In the genomic region with DNA sequence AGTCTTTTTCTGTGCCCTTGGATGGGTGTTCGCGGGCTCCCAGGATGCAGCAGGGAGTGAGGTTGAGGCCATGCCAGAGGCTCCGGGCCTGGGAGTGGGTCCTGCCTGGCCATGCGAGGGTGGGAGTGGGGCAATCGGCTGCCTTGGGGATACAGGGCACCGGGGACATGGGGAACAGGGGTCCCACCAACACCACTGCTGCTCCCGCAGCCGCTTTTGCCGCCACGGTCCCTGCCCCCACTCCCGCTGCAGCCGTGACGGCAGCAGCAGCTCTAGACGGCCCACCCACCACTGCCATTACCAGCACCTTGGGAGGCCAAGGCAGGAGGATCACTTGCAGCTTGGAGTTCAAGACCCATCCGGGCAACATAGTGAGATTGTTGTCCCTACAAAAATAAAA, we compare ENCODE assay signal across 13 cellular contexts.
"Had no signal": no experiment of that assay in that cellular context is flagged by ENCODE, and none has a peak within 500 bp of the region (broad histone marks: within the 10 kb centered on the region; RNA-seq: fewer than 3 reads in every experiment).

No MANE protein-coding gene starts in this region.

- H3K27ac ChIP-seq: neutrophil, spleen, tibial artery had no signal

- H3K9me3 ChIP-seq: heart left ventricle, mucosa of descending colon, neutrophil, psoas muscle, spleen, tibial artery had no signal

- H3K4me3 ChIP-seq: heart left ventricle, mucosa of descending colon, spleen, tibial artery had no signal

- H3K27me3 ChIP-seq: heart left ventricle, spleen, tibial artery had no signal

- H3K36me3 ChIP-seq: heart left ventricle, neutrophil, spleen, tibial artery had no signal

- DNase-seq: hippocampal formation; mucosa of descending colon; naive thymus-derived CD8-positive, alpha-beta T cell; retina; spleen; stimulated activated CD4-positive, alpha-beta T cell treated with anti-CD3 and anti-CD28 coated beads, Interleukin-1b, Interleukin-23, amount 100 ng/mL, for 48 hours; stimulated activated CD4-positive, alpha-beta T cell treated with anti-CD3 and anti-CD28 coated beads, Interleukin-4, amount 100 ng/mL, for 24 hours had no signal

- FAIRE-seq: colon, frontal cortex had no signal

- ATAC-seq: naive thymus-derived CD8-positive, alpha-beta T cell had no signal
